In genomic region chr17:8630802-8631553, GRCh38 we compare ENCODE assay signal across 8 cellular contexts.
DNase-seq lines count a peak whose midpoint lies in the region; ATAC-seq and FAIRE-seq lines count a peak whose summit lies in the region.

No MANE protein-coding gene starts in this region.

- ATAC-seq in GM18867 (IDR thresholded peaks at IDR 0.05; ENCODE audit: unreplicated experiment) (peak; percentile 94), HG03135 (IDR thresholded peaks at IDR 0.05; ENCODE audit: unreplicated experiment) (peak; percentile 97)

- FAIRE-seq in A204.1 (lab: Jason Lieb, UNC) = peak; percentile 95
- FAIRE-seq in islet of Langerhans (lab: Jason Lieb, UNC) = peak; percentile 95

- DNase-seq in NCI-H2196 (lab: John Stamatoyannopoulos, UW; ENCODE audit: unreplicated experiment) (peak; percentile 81), cerebellar cortex (ENCODE audit: low spot score) (peak; percentile 100)
- peak; percentile 62 for DNase-seq in activated CD4-positive, CD25-positive, alpha-beta regulatory T cell treated with anti-CD3 and anti-CD28 coated beads, Interleukin-2, amount 50 U/mL, for 16 hours (ENCODE audit: low read depth, low spot score)
- peak; percentile 82 to 92 for DNase-seq in stimulated activated CD4-positive, alpha-beta T cell treated with anti-CD3 and anti-CD28 coated beads, Interleukin-12 subunit alpha, Interleukin-12 subunit beta, amount 100 ng/mL, for 24 hours (ENCODE audit: low read depth in 2 of 2)

Comparison
In these comparisons a context has a peak if more than half of its experiments do, and no peak if none do; other contexts are left out.
1. Peak in every context shown above with its lines: DNase-seq and ATAC-seq.